ENCODE assay signal across 1 cellular context in genomic region chr12:1760566-1761382, GRCh38.
TF ChIP-seq lines count a peak whose summit lies in the region.

No MANE protein-coding gene starts in this region.

TF ChIP-seq in K562, 482 proteins besides CTCF, POLR2A, EP300 and RAD21 (continued from another document):
- no peak for TF ChIP-seq ARID4B (CRISPR knock-in tag; IDR thresholded peaks at IDR 0.05)
- TF ChIP-seq CBFA2T3 (IDR thresholded peaks at IDR 0.05): peak; percentile 45
- TF ChIP-seq NR2C2 (CRISPR knock-in tag; IDR thresholded peaks at IDR 0.05): no peak
- peak; percentile 53; the same call in 1 of the 2 replicates for TF ChIP-seq NR2C2 (tag; IDR thresholded peaks at IDR 0.05)
- peak; percentile 35; the same call in 1 of the 2 replicates for TF ChIP-seq SOX6 (IDR thresholded peaks at IDR 0.05)
- peak; percentile 60 for TF ChIP-seq DPF2 (IDR thresholded peaks at IDR 0.05)
- TF ChIP-seq CEBPG (CRISPR knock-in tag; IDR thresholded peaks at IDR 0.05): peak; percentile 57; the same call in 1 of the 2 replicates
- TF ChIP-seq CEBPG (tag; conservative IDR thresholded peaks at IDR 0.05 in 1 of 2, IDR thresholded peaks at IDR 0.05 in 1 of 2): peak in 1 of 2 experiments; percentile 81; a peak in 2 of 4 replicates
- TF ChIP-seq ZFP36 (IDR thresholded peaks at IDR 0.05; ENCODE audit: low read depth, low read length, partially characterized antibody): no peak
- TF ChIP-seq ARID1B (IDR thresholded peaks at IDR 0.05): peak; percentile 63
- TF ChIP-seq, protein P1, sequence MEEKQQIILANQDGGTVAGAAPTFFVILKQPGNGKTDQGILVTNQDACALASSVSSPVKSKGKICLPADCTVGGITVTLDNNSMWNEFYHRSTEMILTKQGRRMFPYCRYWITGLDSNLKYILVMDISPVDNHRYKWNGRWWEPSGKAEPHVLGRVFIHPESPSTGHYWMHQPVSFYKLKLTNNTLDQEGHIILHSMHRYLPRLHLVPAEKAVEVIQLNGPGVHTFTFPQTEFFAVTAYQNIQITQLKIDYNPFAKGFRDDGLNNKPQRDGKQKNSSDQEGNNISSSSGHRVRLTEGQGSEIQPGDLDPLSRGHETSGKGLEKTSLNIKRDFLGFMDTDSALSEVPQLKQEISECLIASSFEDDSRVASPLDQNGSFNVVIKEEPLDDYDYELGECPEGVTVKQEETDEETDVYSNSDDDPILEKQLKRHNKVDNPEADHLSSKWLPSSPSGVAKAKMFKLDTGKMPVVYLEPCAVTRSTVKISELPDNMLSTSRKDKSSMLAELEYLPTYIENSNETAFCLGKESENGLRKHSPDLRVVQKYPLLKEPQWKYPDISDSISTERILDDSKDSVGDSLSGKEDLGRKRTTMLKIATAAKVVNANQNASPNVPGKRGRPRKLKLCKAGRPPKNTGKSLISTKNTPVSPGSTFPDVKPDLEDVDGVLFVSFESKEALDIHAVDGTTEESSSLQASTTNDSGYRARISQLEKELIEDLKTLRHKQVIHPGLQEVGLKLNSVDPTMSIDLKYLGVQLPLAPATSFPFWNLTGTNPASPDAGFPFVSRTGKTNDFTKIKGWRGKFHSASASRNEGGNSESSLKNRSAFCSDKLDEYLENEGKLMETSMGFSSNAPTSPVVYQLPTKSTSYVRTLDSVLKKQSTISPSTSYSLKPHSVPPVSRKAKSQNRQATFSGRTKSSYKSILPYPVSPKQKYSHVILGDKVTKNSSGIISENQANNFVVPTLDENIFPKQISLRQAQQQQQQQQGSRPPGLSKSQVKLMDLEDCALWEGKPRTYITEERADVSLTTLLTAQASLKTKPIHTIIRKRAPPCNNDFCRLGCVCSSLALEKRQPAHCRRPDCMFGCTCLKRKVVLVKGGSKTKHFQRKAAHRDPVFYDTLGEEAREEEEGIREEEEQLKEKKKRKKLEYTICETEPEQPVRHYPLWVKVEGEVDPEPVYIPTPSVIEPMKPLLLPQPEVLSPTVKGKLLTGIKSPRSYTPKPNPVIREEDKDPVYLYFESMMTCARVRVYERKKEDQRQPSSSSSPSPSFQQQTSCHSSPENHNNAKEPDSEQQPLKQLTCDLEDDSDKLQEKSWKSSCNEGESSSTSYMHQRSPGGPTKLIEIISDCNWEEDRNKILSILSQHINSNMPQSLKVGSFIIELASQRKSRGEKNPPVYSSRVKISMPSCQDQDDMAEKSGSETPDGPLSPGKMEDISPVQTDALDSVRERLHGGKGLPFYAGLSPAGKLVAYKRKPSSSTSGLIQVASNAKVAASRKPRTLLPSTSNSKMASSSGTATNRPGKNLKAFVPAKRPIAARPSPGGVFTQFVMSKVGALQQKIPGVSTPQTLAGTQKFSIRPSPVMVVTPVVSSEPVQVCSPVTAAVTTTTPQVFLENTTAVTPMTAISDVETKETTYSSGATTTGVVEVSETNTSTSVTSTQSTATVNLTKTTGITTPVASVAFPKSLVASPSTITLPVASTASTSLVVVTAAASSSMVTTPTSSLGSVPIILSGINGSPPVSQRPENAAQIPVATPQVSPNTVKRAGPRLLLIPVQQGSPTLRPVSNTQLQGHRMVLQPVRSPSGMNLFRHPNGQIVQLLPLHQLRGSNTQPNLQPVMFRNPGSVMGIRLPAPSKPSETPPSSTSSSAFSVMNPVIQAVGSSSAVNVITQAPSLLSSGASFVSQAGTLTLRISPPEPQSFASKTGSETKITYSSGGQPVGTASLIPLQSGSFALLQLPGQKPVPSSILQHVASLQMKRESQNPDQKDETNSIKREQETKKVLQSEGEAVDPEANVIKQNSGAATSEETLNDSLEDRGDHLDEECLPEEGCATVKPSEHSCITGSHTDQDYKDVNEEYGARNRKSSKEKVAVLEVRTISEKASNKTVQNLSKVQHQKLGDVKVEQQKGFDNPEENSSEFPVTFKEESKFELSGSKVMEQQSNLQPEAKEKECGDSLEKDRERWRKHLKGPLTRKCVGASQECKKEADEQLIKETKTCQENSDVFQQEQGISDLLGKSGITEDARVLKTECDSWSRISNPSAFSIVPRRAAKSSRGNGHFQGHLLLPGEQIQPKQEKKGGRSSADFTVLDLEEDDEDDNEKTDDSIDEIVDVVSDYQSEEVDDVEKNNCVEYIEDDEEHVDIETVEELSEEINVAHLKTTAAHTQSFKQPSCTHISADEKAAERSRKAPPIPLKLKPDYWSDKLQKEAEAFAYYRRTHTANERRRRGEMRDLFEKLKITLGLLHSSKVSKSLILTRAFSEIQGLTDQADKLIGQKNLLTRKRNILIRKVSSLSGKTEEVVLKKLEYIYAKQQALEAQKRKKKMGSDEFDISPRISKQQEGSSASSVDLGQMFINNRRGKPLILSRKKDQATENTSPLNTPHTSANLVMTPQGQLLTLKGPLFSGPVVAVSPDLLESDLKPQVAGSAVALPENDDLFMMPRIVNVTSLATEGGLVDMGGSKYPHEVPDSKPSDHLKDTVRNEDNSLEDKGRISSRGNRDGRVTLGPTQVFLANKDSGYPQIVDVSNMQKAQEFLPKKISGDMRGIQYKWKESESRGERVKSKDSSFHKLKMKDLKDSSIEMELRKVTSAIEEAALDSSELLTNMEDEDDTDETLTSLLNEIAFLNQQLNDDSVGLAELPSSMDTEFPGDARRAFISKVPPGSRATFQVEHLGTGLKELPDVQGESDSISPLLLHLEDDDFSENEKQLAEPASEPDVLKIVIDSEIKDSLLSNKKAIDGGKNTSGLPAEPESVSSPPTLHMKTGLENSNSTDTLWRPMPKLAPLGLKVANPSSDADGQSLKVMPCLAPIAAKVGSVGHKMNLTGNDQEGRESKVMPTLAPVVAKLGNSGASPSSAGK (IDR thresholded peaks at IDR 0.05): no peak
- TF ChIP-seq, protein P2, sequence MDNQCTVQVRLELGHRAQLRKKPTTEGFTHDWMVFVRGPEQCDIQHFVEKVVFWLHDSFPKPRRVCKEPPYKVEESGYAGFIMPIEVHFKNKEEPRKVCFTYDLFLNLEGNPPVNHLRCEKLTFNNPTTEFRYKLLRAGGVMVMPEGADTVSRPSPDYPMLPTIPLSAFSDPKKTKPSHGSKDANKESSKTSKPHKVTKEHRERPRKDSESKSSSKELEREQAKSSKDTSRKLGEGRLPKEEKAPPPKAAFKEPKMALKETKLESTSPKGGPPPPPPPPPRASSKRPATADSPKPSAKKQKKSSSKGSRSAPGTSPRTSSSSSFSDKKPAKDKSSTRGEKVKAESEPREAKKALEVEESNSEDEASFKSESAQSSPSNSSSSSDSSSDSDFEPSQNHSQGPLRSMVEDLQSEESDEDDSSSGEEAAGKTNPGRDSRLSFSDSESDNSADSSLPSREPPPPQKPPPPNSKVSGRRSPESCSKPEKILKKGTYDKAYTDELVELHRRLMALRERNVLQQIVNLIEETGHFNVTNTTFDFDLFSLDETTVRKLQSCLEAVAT (IDR thresholded peaks at IDR 0.05): no peak
- TF ChIP-seq, protein P3, sequence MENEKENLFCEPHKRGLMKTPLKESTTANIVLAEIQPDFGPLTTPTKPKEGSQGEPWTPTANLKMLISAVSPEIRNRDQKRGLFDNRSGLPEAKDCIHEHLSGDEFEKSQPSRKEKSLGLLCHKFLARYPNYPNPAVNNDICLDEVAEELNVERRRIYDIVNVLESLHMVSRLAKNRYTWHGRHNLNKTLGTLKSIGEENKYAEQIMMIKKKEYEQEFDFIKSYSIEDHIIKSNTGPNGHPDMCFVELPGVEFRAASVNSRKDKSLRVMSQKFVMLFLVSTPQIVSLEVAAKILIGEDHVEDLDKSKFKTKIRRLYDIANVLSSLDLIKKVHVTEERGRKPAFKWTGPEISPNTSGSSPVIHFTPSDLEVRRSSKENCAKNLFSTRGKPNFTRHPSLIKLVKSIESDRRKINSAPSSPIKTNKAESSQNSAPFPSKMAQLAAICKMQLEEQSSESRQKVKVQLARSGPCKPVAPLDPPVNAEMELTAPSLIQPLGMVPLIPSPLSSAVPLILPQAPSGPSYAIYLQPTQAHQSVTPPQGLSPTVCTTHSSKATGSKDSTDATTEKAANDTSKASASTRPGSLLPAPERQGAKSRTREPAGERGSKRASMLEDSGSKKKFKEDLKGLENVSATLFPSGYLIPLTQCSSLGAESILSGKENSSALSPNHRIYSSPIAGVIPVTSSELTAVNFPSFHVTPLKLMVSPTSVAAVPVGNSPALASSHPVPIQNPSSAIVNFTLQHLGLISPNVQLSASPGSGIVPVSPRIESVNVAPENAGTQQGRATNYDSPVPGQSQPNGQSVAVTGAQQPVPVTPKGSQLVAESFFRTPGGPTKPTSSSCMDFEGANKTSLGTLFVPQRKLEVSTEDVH (IDR thresholded peaks at IDR 0.05; ENCODE audit: low read depth, partially characterized antibody): no peak
- TF ChIP-seq TRIM28 (IDR thresholded peaks at IDR 0.05): no peak
- TF ChIP-seq RFX5 (IDR thresholded peaks at IDR 0.05; ENCODE audit: low read depth, low read length): no peak
- no peak for TF ChIP-seq NONO (IDR thresholded peaks at IDR 0.05; ENCODE audit: low read depth in 2 of 2, low read length in 1 of 2)
- TF ChIP-seq ZNF778 (CRISPR knock-in tag; IDR thresholded peaks at IDR 0.05): no peak
- TF ChIP-seq NR2C1 (IDR thresholded peaks at IDR 0.05): no peak
- TF ChIP-seq NR2C1 (tag; IDR thresholded peaks at IDR 0.05): no peak
- no peak for TF ChIP-seq SREBF1 (IDR thresholded peaks at IDR 0.05; ENCODE audit: borderline replicate concordance, low read depth, low read length)
- TF ChIP-seq ZSCAN32 (CRISPR knock-in tag; IDR thresholded peaks at IDR 0.05): no peak
- peak; percentile 54 for TF ChIP-seq ZNF146 (CRISPR knock-in tag; IDR thresholded peaks at IDR 0.05; ENCODE audit: unreplicated experiment)
- no peak for TF ChIP-seq ZNF644 (tag; IDR thresholded peaks at IDR 0.05; ENCODE audit: low read depth)
- TF ChIP-seq PHB (CRISPR knock-in tag; IDR thresholded peaks at IDR 0.05): no peak
- peak; percentile 83 for TF ChIP-seq HMBOX1 (IDR thresholded peaks at IDR 0.05)
- TF ChIP-seq POLR2H (tag; IDR thresholded peaks at IDR 0.05; ENCODE audit: low read depth): no peak
- TF ChIP-seq ZNF23 (CRISPR knock-in tag; IDR thresholded peaks at IDR 0.05): no peak
- no peak for TF ChIP-seq TGIF2 (CRISPR knock-in tag; IDR thresholded peaks at IDR 0.05)
- TF ChIP-seq BRD4 (IDR thresholded peaks at IDR 0.05): no peak
- no peak for TF ChIP-seq ADNP (tag; IDR thresholded peaks at IDR 0.05)
